10 cellular contexts compared by ENCODE assay signal in the genomic region with DNA sequence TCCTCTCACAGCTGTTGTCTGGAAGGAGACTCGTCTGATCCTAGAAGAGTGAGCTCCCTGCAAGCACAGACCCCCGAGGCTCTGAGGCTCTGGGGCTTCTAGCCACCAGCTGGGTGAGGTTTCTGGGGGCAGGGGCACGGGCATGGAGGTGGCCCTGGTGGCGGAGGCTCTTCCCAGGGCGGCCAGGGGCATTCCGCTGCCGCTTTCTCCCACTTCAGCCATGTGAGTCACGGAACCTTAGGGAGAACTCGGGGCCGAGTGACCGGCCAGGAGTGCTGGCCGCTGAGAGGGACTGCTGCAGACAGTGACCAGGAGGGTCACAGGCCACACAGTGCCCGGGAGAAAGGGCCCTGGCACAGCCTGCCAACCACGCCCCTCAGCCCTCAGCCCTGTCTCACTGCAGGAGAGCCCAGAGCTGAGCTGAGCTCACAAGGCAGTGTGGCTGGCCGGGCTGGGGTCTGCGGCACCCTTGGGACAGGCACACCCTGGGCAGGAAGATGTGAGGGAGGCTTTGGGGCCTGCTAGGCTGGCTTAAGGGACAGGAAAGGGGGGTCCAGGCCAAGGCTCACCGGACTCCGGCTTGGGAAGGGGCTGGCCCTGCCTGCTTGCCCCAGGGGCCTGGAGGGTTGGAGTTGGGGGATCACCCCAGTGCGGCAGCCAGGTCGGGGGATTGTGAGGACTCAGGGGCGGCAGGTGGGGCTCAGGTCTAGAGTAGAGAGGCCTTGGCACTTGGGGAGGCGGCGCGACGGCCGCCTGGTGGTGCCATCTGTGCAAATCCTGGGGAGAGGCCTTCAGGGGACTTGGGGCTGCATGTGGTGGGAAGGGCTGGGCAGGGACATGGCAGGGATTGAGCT.
"Had no signal": no experiment of that assay in that cellular context is flagged by ENCODE, and none has a peak within 500 bp of the region (broad histone marks: within the 10 kb centered on the region; RNA-seq: fewer than 3 reads in every experiment).

No MANE protein-coding gene starts in this region.

- H3K27ac Mint-ChIP-seq: activated naive CD4-positive, alpha-beta T cell treated with anti-CD3 and anti-CD28 coated beads, Interleukin-2, amount 50 U/mL, for 72 hours; activated T-cell treated with anti-CD3 and anti-CD28 coated beads, Interleukin-2, amount 50 U/mL, for 24 hours; naive thymus-derived CD4-positive, alpha-beta T cell; stimulated activated effector memory CD8-positive, alpha-beta T cell treated with anti-CD3 and anti-CD28 coated beads, Interleukin-12 subunit alpha, Interleukin-12 subunit beta, amount 100 ng/mL, for 72 hours had no signal

- H3K4me3 ChIP-seq: smooth muscle cell had no signal

- ATAC-seq: activated CD4-positive, CD25-positive, alpha-beta regulatory T cell treated with anti-CD3 and anti-CD28 coated beads, Interleukin-2, amount 50 U/mL, for 24 hours; activated naive CD4-positive, alpha-beta T cell treated with anti-CD3 and anti-CD28 coated beads, Interleukin-2, amount 50 U/mL, for 72 hours; esophagus mucosa; naive thymus-derived CD4-positive, alpha-beta T cell; stimulated activated effector memory CD8-positive, alpha-beta T cell treated with anti-CD3 and anti-CD28 coated beads, Interleukin-12 subunit alpha, Interleukin-12 subunit beta, amount 100 ng/mL, for 72 hours had no signal

- H3K27me3 Mint-ChIP-seq: activated T-cell treated with anti-CD3 and anti-CD28 coated beads, Interleukin-2, amount 50 U/mL, for 24 hours; naive thymus-derived CD4-positive, alpha-beta T cell had no signal

- H3K4me3 Mint-ChIP-seq: activated T-cell treated with anti-CD3 and anti-CD28 coated beads, Interleukin-2, amount 50 U/mL, for 24 hours; naive thymus-derived CD4-positive, alpha-beta T cell; stimulated activated effector memory CD8-positive, alpha-beta T cell treated with anti-CD3 and anti-CD28 coated beads, Interleukin-12 subunit alpha, Interleukin-12 subunit beta, amount 100 ng/mL, for 72 hours had no signal

- H3K9me3 Mint-ChIP-seq: activated naive CD4-positive, alpha-beta T cell treated with anti-CD3 and anti-CD28 coated beads, Interleukin-2, amount 50 U/mL, for 72 hours; activated T-cell treated with anti-CD3 and anti-CD28 coated beads, Interleukin-2, amount 50 U/mL, for 24 hours; stimulated activated effector memory CD8-positive, alpha-beta T cell treated with anti-CD3 and anti-CD28 coated beads, Interleukin-12 subunit alpha, Interleukin-12 subunit beta, amount 100 ng/mL, for 72 hours had no signal

- H3K4me1 Mint-ChIP-seq: naive thymus-derived CD4-positive, alpha-beta T cell; stimulated activated effector memory CD8-positive, alpha-beta T cell treated with anti-CD3 and anti-CD28 coated beads, Interleukin-12 subunit alpha, Interleukin-12 subunit beta, amount 100 ng/mL, for 72 hours had no signal

- H3K36me3 Mint-ChIP-seq: activated naive CD4-positive, alpha-beta T cell treated with anti-CD3 and anti-CD28 coated beads, Interleukin-2, amount 50 U/mL, for 72 hours; stimulated activated effector memory CD8-positive, alpha-beta T cell treated with anti-CD3 and anti-CD28 coated beads, Interleukin-12 subunit alpha, Interleukin-12 subunit beta, amount 100 ng/mL, for 72 hours had no signal

- H3K4me2 ChIP-seq: smooth muscle cell had no signal

- DNase-seq: activated effector memory CD4-positive, alpha-beta T cell treated with anti-CD3 and anti-CD28 coated beads, Interleukin-2, amount 50 U/mL, for 16 hours; activated T-cell treated with anti-CD3 and anti-CD28 coated beads, Interleukin-2, amount 50 U/mL, for 24 hours; islet precursor cell; naive thymus-derived CD4-positive, alpha-beta T cell; SIG-M5 had no signal
